Comparison of ENCODE assay signal across 12 cellular contexts in genomic region chr21:31888936-31889371, GRCh38. TPM values are rescaled to one million over a fixed set of nuclear protein-coding genes. Genes with fewer than 3 reads are reported as not detected.
DNase-seq lines count a peak whose midpoint lies in the region; ATAC-seq, FAIRE-seq and TF ChIP-seq lines count a peak whose summit lies in the region.
"Had no signal": no experiment of that assay in that cellular context is flagged by ENCODE, and none has a peak within 500 bp of the region (broad histone marks: within the 10 kb centered on the region; RNA-seq: fewer than 3 reads in every experiment).

No MANE protein-coding gene starts in this region.

- H3K27ac ChIP-seq in lower lobe of right lung, result peak overlapping the region; percentile 39
- no peak overlapping the region for H3K27ac ChIP-seq in substantia nigra (ENCODE audit: low read depth, low read length, poor library complexity, severe bottlenecking)
- H3K27ac ChIP-seq: BLaER1, right atrium auricular region had no signal

- H3K4me3 ChIP-seq in bronchial epithelial cell (ENCODE audit: low read depth, low read length) (no peak overlapping the region), lower lobe of right lung (no peak overlapping the region)
- H3K4me3 ChIP-seq: BLaER1, right atrium auricular region had no signal

- ATAC-seq in lower lobe of right lung, result peak; percentile 68 to 86

- DNase-seq in AG08395 (ENCODE audit: low spot score) (peak; percentile 17), HK-2 (ENCODE audit: unreplicated experiment) (peak; percentile 33), bronchial epithelial cell (ENCODE audit: low read depth) (peak; percentile 74), lower lobe of right lung (no peak), substantia nigra (lab: John Stamatoyannopoulos, UW) (no peak), HT-29 (ENCODE audit: low spot score) (no peak), middle frontal gyrus (ENCODE audit: extremely low spot score, low spot score) (no peak)
- no peak for DNase-seq in stimulated activated CD4-positive, alpha-beta T cell treated with anti-CD3 and anti-CD28 coated beads, Interleukin-4, amount 100 ng/mL, for 24 hours
- DNase-seq: activated CD4-positive, alpha-beta T cell treated with anti-CD3 and anti-CD28 coated beads, Interleukin-2, amount 50 U/mL, for 1 hour; cerebellar nuclear complex had no signal

- no peak for TF ChIP-seq CTCF in bronchial epithelial cell (IDR thresholded peaks at IDR 0.05; ENCODE audit: insufficient read depth, low read length, severe bottlenecking)
- no peak for TF ChIP-seq CTCF in lower lobe of right lung (IDR thresholded peaks at IDR 0.05)

- intact Hi-C loops in lower lobe of right lung (cut with DNase I), result no loop called here

- H3K4me1 ChIP-seq in lower lobe of right lung, result peaks cover 6% of the 10 kb centered on the region
- H3K4me1 ChIP-seq: BLaER1, right atrium auricular region had no signal

- H3K36me3 ChIP-seq in bronchial epithelial cell (ENCODE audit: control insufficient read depth, insufficient read depth, low read length) (no peaks in the 10 kb centered on the region), lower lobe of right lung (no peaks in the 10 kb centered on the region)
- H3K36me3 ChIP-seq: right atrium auricular region had no signal

- no peak for FAIRE-seq in bronchial epithelial cell (lab: Jason Lieb, UNC)

- H3K27me3 ChIP-seq in bronchial epithelial cell (ENCODE audit: control insufficient read depth, insufficient read depth, low read length) (no peaks in the 10 kb centered on the region), lower lobe of right lung (ENCODE audit: low read depth) (no peaks in the 10 kb centered on the region)
- H3K27me3 ChIP-seq: BLaER1, right atrium auricular region had no signal

- no peaks in the 10 kb centered on the region for H3K9me3 ChIP-seq in lower lobe of right lung
- H3K9me3 ChIP-seq: right atrium auricular region had no signal

RNA-seq across cellular contexts. Expression of gene HUNK, which starts 16.1 kb away (rescaled TPM):
- total RNA-seq in bronchial epithelial cell (under 0.01 TPM in 2 replicates), lower lobe of right lung (1.9 TPM)
- total RNA-seq in HT-29 (2014; rRNA removed; shearing (Covaris generic)), result not detected in 2 replicates

Comparison
In these comparisons a context has a peak if more than half of its experiments do, and no peak if none do; other contexts are left out.
1. DNase-seq: peak in AG08395 (single experiment), HK-2 (single experiment) and bronchial epithelial cell (single experiment); none in lower lobe of right lung (single experiment), substantia nigra (0 of 49), HT-29 (single experiment), middle frontal gyrus (single experiment) and stimulated activated CD4-positive, alpha-beta T cell treated with anti-CD3 and anti-CD28 coated beads, Interleukin-4, amount 100 ng/mL, for 24 hours (single experiment).